In the genomic region with DNA sequence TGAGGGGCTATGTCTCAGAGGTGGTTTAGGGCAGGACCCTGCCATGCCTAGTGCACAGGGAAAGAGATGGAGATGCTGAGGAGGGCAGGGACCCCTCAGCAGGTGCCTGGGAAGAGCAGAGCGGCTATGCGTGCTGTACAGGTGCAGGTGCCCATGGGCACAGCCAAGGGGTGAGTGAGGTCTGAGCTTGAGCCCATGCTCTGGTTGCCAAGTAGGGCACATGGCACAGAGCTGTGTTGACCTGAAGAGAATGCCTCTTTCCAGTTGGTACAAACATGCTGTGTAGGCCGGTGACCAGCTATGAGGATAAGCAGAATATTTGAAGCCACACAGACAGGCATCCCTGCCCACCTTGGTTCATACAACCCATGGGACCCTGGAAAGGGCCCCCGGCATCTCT, we compare ENCODE assay signal across 22 cellular contexts.
DNase-seq lines count a peak whose midpoint lies in the region; ATAC-seq and TF ChIP-seq lines count a peak whose summit lies in the region.
"Had no signal": no experiment of that assay in that cellular context is flagged by ENCODE, and none has a peak within 500 bp of the region (broad histone marks: within the 10 kb centered on the region; RNA-seq: fewer than 3 reads in every experiment).

No MANE protein-coding gene starts in this region.

- H3K4me1 ChIP-seq in GM23248 (ENCODE audit: insufficient read depth): peaks cover 39% of the 10 kb centered on the region
- H3K4me1 ChIP-seq in HUES48 (ENCODE audit: control insufficient read depth, insufficient read depth, low read length): peaks cover 49% of the 10 kb centered on the region

- H3K27me3 ChIP-seq in GM23248 (replicated peaks; ENCODE audit: insufficient read depth) (no peaks in the 10 kb centered on the region; the same call in 1 of the 2 replicates), HUES48 (ENCODE audit: control insufficient read depth, insufficient read depth, low read length) (peaks cover 87% of the 10 kb centered on the region)

- H4K20me1 ChIP-seq in GM23248 (ENCODE audit: insufficient read depth): no peaks in the 10 kb centered on the region

- H3K79me2 ChIP-seq in GM23248 (ENCODE audit: insufficient read depth): no peaks in the 10 kb centered on the region

- H3F3A ChIP-seq in GM23248 (ENCODE audit: insufficient read depth): peaks cover 22% of the 10 kb centered on the region

- peak overlapping the region; percentile 74 for H3K4me2 ChIP-seq in GM23248 (ENCODE audit: unreplicated experiment)

- H3K9ac ChIP-seq in GM23248 (peak overlapping the region; percentile 50; the same call in 1 of the 2 replicates), HUES48 (ENCODE audit: low read depth, low read length) (no peak overlapping the region)

- in situ Hi-C loops in GM23248 (cut with MboI): no loop called here

- H3K36me3 ChIP-seq in GM23248 (ENCODE audit: low read depth) (no peaks in the 10 kb centered on the region), HUES48 (ENCODE audit: control insufficient read depth, insufficient read depth, low read length) (no peaks in the 10 kb centered on the region)

- H3K4me3 Mint-ChIP-seq in chondrocyte (ENCODE audit: unreplicated experiment): no peak overlapping the region
- H3K4me3 Mint-ChIP-seq: CD8-positive, alpha-beta T cell had no signal

- intact Hi-C loops in posterior vena cava (cut with DNase I): no loop called here

- H3K4me1 Mint-ChIP-seq in chondrocyte (ENCODE audit: low read depth): peaks cover 57% of the 10 kb centered on the region

- H3K9me3 Mint-ChIP-seq in chondrocyte (ENCODE audit: low read depth): no peaks in the 10 kb centered on the region
- H3K9me3 Mint-ChIP-seq: CD8-positive, alpha-beta T cell had no signal

- no peak for ATAC-seq in HG02885 (IDR thresholded peaks at IDR 0.05; ENCODE audit: poor library complexity, unreplicated experiment)
- ATAC-seq: CD8-positive, alpha-beta T cell; K562 had no signal

- no peaks in the 10 kb centered on the region for H3K36me3 Mint-ChIP-seq in chondrocyte (ENCODE audit: low read depth)
- H3K36me3 Mint-ChIP-seq: CD8-positive, alpha-beta T cell had no signal

- H3K27ac ChIP-seq in GM23248 (peak overlapping the region; percentile 62), HUES48 (ENCODE audit: low read depth, low read length) (no peak overlapping the region)

- peak overlapping the region; percentile 41 for H3K27ac Mint-ChIP-seq in chondrocyte (ENCODE audit: unreplicated experiment)
- H3K27ac Mint-ChIP-seq: CD8-positive, alpha-beta T cell had no signal

- H3K9me2 ChIP-seq in GM23248 (ENCODE audit: insufficient read depth): no peaks in the 10 kb centered on the region

- H3K27me3 Mint-ChIP-seq in chondrocyte (ENCODE audit: low read depth): peaks cover 6% of the 10 kb centered on the region

- 68 to 76% methylated on average over 4 of the region's 4 CpGs for WGBS in GM23248 (ENCODE audit: low coverage in 1 of 2, low lambda C conversion rate in 2 of 2, missing lambda C conversion rate in 2 of 2), 2 experiments

- DNase-seq in GM23248 (peak; percentile 14), chondrocyte (ENCODE audit: low spot score) (peak; percentile 68), posterior vena cava (ENCODE audit: low spot score) (peak; percentile 44), superior temporal gyrus (ENCODE audit: extremely low spot score) (no peak)
- DNase-seq in activated CD8-positive, alpha-beta memory T cell treated with anti-CD3 and anti-CD28 coated beads, Interleukin-2, amount 50 U/mL, for 4 hours: no peak
- DNase-seq: CD8-positive, alpha-beta T cell; DMS 273 treated with DMSO at 0.1 percent for 48 hours; DMS79; GF-D8; Kasumi-1; NCI-H1092 treated with DMSO at 0.1 percent for 48 hours; NCI-H1436; NCI-H187; NCI-H2081 treated with DMSO at 0.1 percent for 48 hours; NCI-H2171; NCI-H524; NCI-H748 treated with DMSO at 0.1 percent for 48 hours; NK-92 treated with Interleukin-12 subunit alpha and Interleukin-12 subunit beta, amount 100 ng/mL, for 24 hours; SHP77 had no signal

- no peak overlapping the region for H2AFZ ChIP-seq in GM23248

- H3K4me3 ChIP-seq in GM23248: no peak overlapping the region
- peak overlapping the region; percentile 18; the same call in 1 of the 2 replicates for H3K4me3 ChIP-seq in HUES48 (ENCODE audit: low read depth, low read length)
- H3K4me3 ChIP-seq: K562 had no signal

- no peak for TF ChIP-seq CTCF in chondrocyte (IDR thresholded peaks at IDR 0.05)

- no peaks in the 10 kb centered on the region for H3K9me3 ChIP-seq in GM23248 (ENCODE audit: low read depth)
- H3K9me3 ChIP-seq in HUES48 (ENCODE audit: control insufficient read depth, insufficient read depth, low read length): no peaks in the 10 kb centered on the region

Comparison
In these comparisons a context has a peak if more than half of its experiments do, and no peak if none do; other contexts are left out.
1. DNase-seq: peak in GM23248 (single experiment), chondrocyte (single experiment) and posterior vena cava (single experiment); none in superior temporal gyrus (single experiment) and activated CD8-positive, alpha-beta memory T cell treated with anti-CD3 and anti-CD28 coated beads, Interleukin-2, amount 50 U/mL, for 4 hours (single experiment).